Comparison of ENCODE assay signal across 10 cellular contexts in the genomic region with DNA sequence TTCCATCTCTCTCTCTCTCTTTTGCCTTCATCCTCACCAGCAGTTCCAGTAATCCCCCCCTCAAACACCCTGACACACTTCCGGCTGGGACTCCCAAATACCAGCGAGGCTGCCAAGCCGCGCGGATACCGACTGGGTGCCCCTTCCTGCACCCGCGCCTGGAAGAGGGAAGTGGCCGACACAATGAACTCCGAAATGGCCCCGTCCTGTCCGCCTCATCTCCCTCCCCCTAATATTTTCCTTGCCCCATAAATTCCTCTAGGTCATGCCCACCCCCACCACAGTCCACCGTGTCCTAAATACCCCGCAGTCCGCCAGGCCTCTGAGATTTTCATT. TPM values are rescaled to one million over a fixed set of nuclear protein-coding genes. Genes with fewer than 3 reads are reported as not detected.
DNase-seq lines count a peak whose midpoint lies in the region; ATAC-seq and TF ChIP-seq lines count a peak whose summit lies in the region.
"Had no signal": no experiment of that assay in that cellular context is flagged by ENCODE, and none has a peak within 500 bp of the region (broad histone marks: within the 10 kb centered on the region; RNA-seq: fewer than 3 reads in every experiment).

No MANE protein-coding gene starts in this region.

- peaks cover 91% of the 10 kb centered on the region for H3K27me3 Mint-ChIP-seq in T-helper 1 cell treated with Interleukin-12 subunit alpha and Interleukin-12 subunit beta and Interleukin-4 antibody, amounts not matched to agents 30 μg/mL and 1 μg/mL, for 36 hours (ENCODE audit: low read depth)

- H3K4me1 Mint-ChIP-seq in T-helper 1 cell treated with Interleukin-12 subunit alpha and Interleukin-12 subunit beta and Interleukin-4 antibody, amounts not matched to agents 30 μg/mL and 1 μg/mL, for 36 hours (ENCODE audit: low read depth), result peaks cover 7% of the 10 kb centered on the region
- H3K4me1 Mint-ChIP-seq in stimulated activated effector memory CD8-positive, alpha-beta T cell treated with anti-CD3 and anti-CD28 coated beads, Interleukin-12 subunit alpha, Interleukin-12 subunit beta, amount 100 ng/mL, for 72 hours, result peaks cover 42% of the 10 kb centered on the region

- H3K9me3 ChIP-seq in left ventricle myocardium inferior (replicated peaks), result no peaks in the 10 kb centered on the region

- H3K36me3 Mint-ChIP-seq in T-helper 1 cell treated with Interleukin-12 subunit alpha and Interleukin-12 subunit beta and Interleukin-4 antibody, amounts not matched to agents 30 μg/mL and 1 μg/mL, for 36 hours (ENCODE audit: low read depth), result peaks cover 2% of the 10 kb centered on the region
- H3K36me3 Mint-ChIP-seq in stimulated activated effector memory CD8-positive, alpha-beta T cell treated with anti-CD3 and anti-CD28 coated beads, Interleukin-12 subunit alpha, Interleukin-12 subunit beta, amount 100 ng/mL, for 72 hours, result peaks cover 6% of the 10 kb centered on the region

- peaks cover 42% of the 10 kb centered on the region for H3K4me1 ChIP-seq in left ventricle myocardium inferior

- H3K36me3 ChIP-seq in left ventricle myocardium inferior, result no peaks in the 10 kb centered on the region

- peaks cover 100% of the 10 kb centered on the region for H3K27me3 ChIP-seq in left ventricle myocardium inferior (ENCODE audit: low read depth)

- H3K27ac ChIP-seq in left ventricle myocardium inferior (replicated peaks), result no peak overlapping the region

- DNase-seq in T-helper 1 cell (no peak), NCI-H510A (lab: John Stamatoyannopoulos, UW) (peak; percentile 47), left ventricle myocardium inferior (peak; percentile 1), COLO668 (lab: John Stamatoyannopoulos, UW; ENCODE audit: unreplicated experiment) (no peak)
- DNase-seq in stimulated activated effector memory CD8-positive, alpha-beta T cell treated with anti-CD3 and anti-CD28 coated beads, Interleukin-12 subunit alpha, Interleukin-12 subunit beta, amount 100 ng/mL, for 72 hours (ENCODE audit: low spot score in 2 of 2), result no peak
- DNase-seq: activated CD4-positive, alpha-beta T cell treated with anti-CD3 and anti-CD28 coated beads, Interleukin-2, amount 50 U/mL, for 48 hours; NCI-H526 treated with DMSO at 0.1 percent for 48 hours had no signal

- H3K4me3 ChIP-seq in left ventricle myocardium inferior, result no peak overlapping the region

- H3K4me3 Mint-ChIP-seq in T-helper 1 cell treated with Interleukin-12 subunit alpha and Interleukin-12 subunit beta and Interleukin-4 antibody, amounts not matched to agents 30 μg/mL and 1 μg/mL, for 36 hours, result no peak overlapping the region
- H3K4me3 Mint-ChIP-seq in stimulated activated effector memory CD8-positive, alpha-beta T cell treated with anti-CD3 and anti-CD28 coated beads, Interleukin-12 subunit alpha, Interleukin-12 subunit beta, amount 100 ng/mL, for 72 hours, result no peak overlapping the region

- TF ChIP-seq CTCF in left ventricle myocardium inferior (IDR thresholded peaks at IDR 0.05; ENCODE audit: borderline replicate concordance), result no peak

- peak overlapping the region; percentile 34 for H3K27ac Mint-ChIP-seq in T-helper 1 cell treated with Interleukin-12 subunit alpha and Interleukin-12 subunit beta and Interleukin-4 antibody, amounts not matched to agents 30 μg/mL and 1 μg/mL, for 36 hours
- H3K27ac Mint-ChIP-seq in stimulated activated effector memory CD8-positive, alpha-beta T cell treated with anti-CD3 and anti-CD28 coated beads, Interleukin-12 subunit alpha, Interleukin-12 subunit beta, amount 100 ng/mL, for 72 hours, result peak overlapping the region; percentile 30

- intact Hi-C loops in left ventricle myocardium inferior (cut with micrococcal nuclease), result no loop called here

- no peak for ATAC-seq in stimulated activated effector memory CD8-positive, alpha-beta T cell treated with anti-CD3 and anti-CD28 coated beads, Interleukin-12 subunit alpha, Interleukin-12 subunit beta, amount 100 ng/mL, for 72 hours
- ATAC-seq in GM21367 (IDR thresholded peaks at IDR 0.05; ENCODE audit: unreplicated experiment) (no peak), GM21717 (IDR thresholded peaks at IDR 0.05; ENCODE audit: unreplicated experiment) (no peak)

- H3K9me3 Mint-ChIP-seq in T-helper 1 cell treated with Interleukin-12 subunit alpha and Interleukin-12 subunit beta and Interleukin-4 antibody, amounts not matched to agents 30 μg/mL and 1 μg/mL, for 36 hours, result no peaks in the 10 kb centered on the region
- no peaks in the 10 kb centered on the region for H3K9me3 Mint-ChIP-seq in stimulated activated effector memory CD8-positive, alpha-beta T cell treated with anti-CD3 and anti-CD28 coated beads, Interleukin-12 subunit alpha, Interleukin-12 subunit beta, amount 100 ng/mL, for 72 hours

RNA-seq across cellular contexts. Expression of a gene that starts 1.8 kb away (rescaled TPM):
- total RNA-seq in left ventricle myocardium inferior, result not detected

RNA-seq across cellular contexts. Expression of a gene that starts 7.0 kb away (rescaled TPM):
- not detected for total RNA-seq in left ventricle myocardium inferior

RNA-seq across cellular contexts. Expression of a gene that starts 10.7 kb away (rescaled TPM):
- total RNA-seq in left ventricle myocardium inferior, result 0.36 TPM

RNA-seq across cellular contexts. Expression of a gene that starts 14.8 kb away (rescaled TPM):
- total RNA-seq in left ventricle myocardium inferior, result not detected

RNA-seq across cellular contexts. Expression of a gene that starts 17.9 kb away (rescaled TPM):
- not detected for total RNA-seq in left ventricle myocardium inferior

Comparison
In these comparisons a context has a peak if more than half of its experiments do, and no peak if none do; other contexts are left out.
1. DNase-seq: peak in NCI-H510A (single experiment) and left ventricle myocardium inferior (single experiment); none in T-helper 1 cell (0 of 5), stimulated activated effector memory CD8-positive, alpha-beta T cell treated with anti-CD3 and anti-CD28 coated beads, Interleukin-12 subunit alpha, Interleukin-12 subunit beta, amount 100 ng/mL, for 72 hours (0 of 2) and COLO668 (single experiment).